Comparison of ENCODE assay signal across 1 cellular context in the genomic region with DNA sequence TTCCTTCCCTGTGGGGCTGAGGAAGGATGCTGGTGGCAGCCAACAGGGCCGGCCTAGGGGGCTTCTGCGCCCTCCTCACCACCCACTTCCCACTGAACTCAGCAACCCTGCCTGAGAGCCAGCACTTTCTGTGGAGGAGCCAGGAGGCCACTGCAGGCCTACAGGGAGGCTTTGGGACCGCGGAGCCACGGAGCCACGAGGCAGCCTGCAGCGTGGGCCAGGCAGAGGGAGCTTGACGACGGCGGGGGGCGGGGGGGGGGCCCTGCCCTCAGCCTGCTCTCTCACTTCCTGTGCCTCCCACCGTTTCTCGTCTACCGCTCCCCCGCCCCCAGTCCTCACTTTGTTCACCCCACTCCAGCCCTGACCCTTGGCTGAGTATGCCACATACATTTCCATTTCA.
TF ChIP-seq lines count a peak whose summit lies in the region.

No MANE protein-coding gene starts in this region.

TF ChIP-seq in H1, 55 proteins besides CTCF, POLR2A, EP300 and RAD21:
- TF ChIP-seq TCF12 (IDR thresholded peaks at IDR 0.05; ENCODE audit: low read depth, low read length) (no peak), EGR1 (IDR thresholded peaks at IDR 0.05; ENCODE audit: borderline replicate concordance, low read depth, low read length) (no peak; the same call in 1 of the 2 replicates), CHD1 (IDR thresholded peaks at IDR 0.05; ENCODE audit: low read depth, low read length) (no peak), EZH2 (IDR thresholded peaks at IDR 0.05; ENCODE audit: low read depth, low read length, severe bottlenecking) (no peak), TAF1 (IDR thresholded peaks at IDR 0.05; ENCODE audit: low read depth, low read length) (no peak), RFX5 (IDR thresholded peaks at IDR 0.05; ENCODE audit: borderline replicate concordance, low read depth, low read length) (no peak), SIRT6 (IDR thresholded peaks at IDR 0.05; ENCODE audit: low read length) (no peak), JUN (IDR thresholded peaks at IDR 0.05; ENCODE audit: low read depth, low read length) (no peak), SIX5 (IDR thresholded peaks at IDR 0.05; ENCODE audit: low read depth, low read length) (no peak), BACH1 (IDR thresholded peaks at IDR 0.05; ENCODE audit: low read length) (no peak), TEAD4 (IDR thresholded peaks at IDR 0.05; ENCODE audit: low read depth, low read length) (no peak), PHF8 (conservative IDR thresholded peaks at IDR 0.05; ENCODE audit: low read depth, low read length) (no peak), SIN3A (conservative IDR thresholded peaks at IDR 0.05 in 1 of 2, IDR thresholded peaks at IDR 0.05 in 1 of 2; ENCODE audit: low read depth in 1 of 2, low read length in 2 of 2) (no peak)
- TF ChIP-seq, protein P1, sequence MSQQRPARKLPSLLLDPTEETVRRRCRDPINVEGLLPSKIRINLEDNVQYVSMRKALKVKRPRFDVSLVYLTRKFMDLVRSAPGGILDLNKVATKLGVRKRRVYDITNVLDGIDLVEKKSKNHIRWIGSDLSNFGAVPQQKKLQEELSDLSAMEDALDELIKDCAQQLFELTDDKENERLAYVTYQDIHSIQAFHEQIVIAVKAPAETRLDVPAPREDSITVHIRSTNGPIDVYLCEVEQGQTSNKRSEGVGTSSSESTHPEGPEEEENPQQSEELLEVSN (IDR thresholded peaks at IDR 0.05) = no peak
